ENCODE assay signal across 3 cellular contexts in genomic region chr6:85476532-85476931, GRCh38.
TF ChIP-seq lines count a peak whose summit lies in the region.

No MANE protein-coding gene starts in this region.

TF ChIP-seq in HCT116, 20 proteins besides CTCF, POLR2A, EP300 and RAD21:
- TF ChIP-seq JUND (IDR thresholded peaks at IDR 0.05) (no peak), ZBTB33 (IDR thresholded peaks at IDR 0.05; ENCODE audit: extremely low read depth, insufficient replicate concordance, low read length) (no peak), ATF3 (IDR thresholded peaks at IDR 0.05) (no peak), YY1 (IDR thresholded peaks at IDR 0.05; ENCODE audit: extremely low read depth, insufficient replicate concordance, low read depth, low read length) (no peak), POLR2AphosphoS5 (IDR thresholded peaks at IDR 0.05; ENCODE audit: low read depth, low read length) (no peak), SP1 (IDR thresholded peaks at IDR 0.05; ENCODE audit: low read depth) (no peak), EGR1 (IDR thresholded peaks at IDR 0.05; ENCODE audit: low read depth) (no peak), ZFX (IDR thresholded peaks at IDR 0.05) (no peak), ELF1 (IDR thresholded peaks at IDR 0.05; ENCODE audit: borderline replicate concordance, low read depth) (no peak), REST (IDR thresholded peaks at IDR 0.05; ENCODE audit: low read depth) (no peak), EZH2 (IDR thresholded peaks at IDR 0.05) (no peak), CBX3 (IDR thresholded peaks at IDR 0.05; ENCODE audit: low read depth) (no peak), TCF7L2 (IDR thresholded peaks at IDR 0.05; ENCODE audit: borderline replicate concordance, extremely low read depth, insufficient read depth, insufficient read length) (no peak), SIN3A (IDR thresholded peaks at IDR 0.05; ENCODE audit: low read depth) (no peak), CEBPB (IDR thresholded peaks at IDR 0.05; ENCODE audit: low read depth) (no peak), SRF (IDR thresholded peaks at IDR 0.05; ENCODE audit: low read depth) (no peak)

TF ChIP-seq in Ishikawa, 13 proteins besides CTCF, POLR2A, EP300 and RAD21:
- TF ChIP-seq TCF12 (IDR thresholded peaks at IDR 0.05; ENCODE audit: low read depth): no peak
- TF ChIP-seq CEBPB (IDR thresholded peaks at IDR 0.05): no peak
- no peak for TF ChIP-seq REST (IDR thresholded peaks at IDR 0.05; ENCODE audit: low read depth)
- TF ChIP-seq CREB1 (IDR thresholded peaks at IDR 0.05; ENCODE audit: low read depth): no peak
- no peak for TF ChIP-seq TEAD4 (IDR thresholded peaks at IDR 0.05)
- no peak for TF ChIP-seq ZBTB7A (IDR thresholded peaks at IDR 0.05; ENCODE audit: low read depth)
- no peak for TF ChIP-seq YY1 (IDR thresholded peaks at IDR 0.05; ENCODE audit: low read depth)
- TF ChIP-seq TAF1 (IDR thresholded peaks at IDR 0.05; ENCODE audit: low read depth): no peak
- no peak for TF ChIP-seq FOXM1 (IDR thresholded peaks at IDR 0.05; ENCODE audit: borderline replicate concordance, low read depth)
- no peak for TF ChIP-seq NFIC (IDR thresholded peaks at IDR 0.05)
- no peak for TF ChIP-seq MAX (IDR thresholded peaks at IDR 0.05)
- no peak for TF ChIP-seq EGR1 (IDR thresholded peaks at IDR 0.05)
- TF ChIP-seq USF1 (IDR thresholded peaks at IDR 0.05): no peak

TF ChIP-seq in H1, 55 proteins besides CTCF, POLR2A, EP300 and RAD21:
- TF ChIP-seq CHD1 (IDR thresholded peaks at IDR 0.05; ENCODE audit: low read depth, low read length) (no peak), TBP (IDR thresholded peaks at IDR 0.05; ENCODE audit: low read depth, low read length) (no peak), TCF12 (IDR thresholded peaks at IDR 0.05; ENCODE audit: low read depth, low read length) (no peak), HDAC2 (IDR thresholded peaks at IDR 0.05; ENCODE audit: borderline replicate concordance in 1 of 2, low read depth in 2 of 2, low read length in 2 of 2) (no peak), CBX8 (IDR thresholded peaks at IDR 0.05; ENCODE audit: borderline replicate concordance, low read depth, low read length) (no peak)
